8 cellular contexts compared by ENCODE assay signal in genomic region chr2:240435457-240435954, GRCh38. TPM values are rescaled to one million over a fixed set of nuclear protein-coding genes. Genes with fewer than 3 reads are reported as not detected.
DNase-seq lines count a peak whose midpoint lies in the region; ATAC-seq lines count a peak whose summit lies in the region.

TSS of gene GPC1 (plus strand) at chr2:240435663. CDS start at chr2:240435919, 256 bp downstream.

- ATAC-seq in HG02884 (IDR thresholded peaks at IDR 0.05; ENCODE audit: unreplicated experiment) (peak; percentile 33), GM21528 (IDR thresholded peaks at IDR 0.05; ENCODE audit: low FRiP score, unreplicated experiment) (no peak)
- peak; percentile 67 to 79 for ATAC-seq in activated naive CD4-positive, alpha-beta T cell treated with anti-CD3 and anti-CD28 coated beads, Interleukin-2, amount 50 U/mL, for 72 hours

- peak; percentile 84 for DNase-seq in activated effector memory CD4-positive, alpha-beta T cell treated with anti-CD3 and anti-CD28 coated beads, Interleukin-2, amount 50 U/mL, for 16 hours
- no peak for DNase-seq in activated effector memory CD4-positive, alpha-beta T cell treated with Interleukin-2 at 50 U/mL for 16 hours
- DNase-seq in NCI-H774 (lab: John Stamatoyannopoulos, UW) (peak; percentile 78), germinal center (ENCODE audit: low spot score) (peak; percentile 82)
- peak in 1 of 2 donors; percentile 50 for DNase-seq in activated naive CD4-positive, alpha-beta T cell treated with anti-CD3 and anti-CD28 coated beads, Interleukin-2, amount 50 U/mL, for 72 hours (ENCODE audit: low spot score in 2 of 2)

- H3K9me3 Mint-ChIP-seq in activated naive CD4-positive, alpha-beta T cell treated with anti-CD3 and anti-CD28 coated beads, Interleukin-2, amount 50 U/mL, for 72 hours = no peaks in the 10 kb centered on the region

- H3K4me1 ChIP-seq in neuron (ENCODE audit: insufficient read depth, low read length) = peaks cover 19% of the 10 kb centered on the region

- H3K36me3 Mint-ChIP-seq in activated naive CD4-positive, alpha-beta T cell treated with anti-CD3 and anti-CD28 coated beads, Interleukin-2, amount 50 U/mL, for 72 hours = no peaks in the 10 kb centered on the region

- H3K36me3 ChIP-seq in neuron (ENCODE audit: insufficient read depth, low read length) = no peaks in the 10 kb centered on the region

- H3K27ac Mint-ChIP-seq in activated naive CD4-positive, alpha-beta T cell treated with anti-CD3 and anti-CD28 coated beads, Interleukin-2, amount 50 U/mL, for 72 hours = peak within 1 kb of the TSS; percentile 22 to 78

- H3K9me3 ChIP-seq in neuron (ENCODE audit: low read length) = no peaks in the 10 kb centered on the region

- H3K4me3 ChIP-seq in neuron (ENCODE audit: low read length) = peak within 1 kb of the TSS; percentile 81

- H3K27me3 ChIP-seq in neuron (ENCODE audit: insufficient read depth, low read length) = no peaks in the 10 kb centered on the region

- peak within 1 kb of the TSS; percentile 88 for H2AFZ ChIP-seq in neuron (ENCODE audit: low read depth, low read length)

RNA-seq across cellular contexts. Expression of gene GPC1, which starts in this region (rescaled TPM):
- 1 to 10 TPM; 1.6 to 5.5 TPM for total RNA-seq in activated naive CD4-positive, alpha-beta T cell treated with anti-CD3 and anti-CD28 coated beads, Interleukin-2, amount 50 U/mL, for 72 hours
